Comparison of ENCODE assay signal across 1 cellular context in the genomic region with DNA sequence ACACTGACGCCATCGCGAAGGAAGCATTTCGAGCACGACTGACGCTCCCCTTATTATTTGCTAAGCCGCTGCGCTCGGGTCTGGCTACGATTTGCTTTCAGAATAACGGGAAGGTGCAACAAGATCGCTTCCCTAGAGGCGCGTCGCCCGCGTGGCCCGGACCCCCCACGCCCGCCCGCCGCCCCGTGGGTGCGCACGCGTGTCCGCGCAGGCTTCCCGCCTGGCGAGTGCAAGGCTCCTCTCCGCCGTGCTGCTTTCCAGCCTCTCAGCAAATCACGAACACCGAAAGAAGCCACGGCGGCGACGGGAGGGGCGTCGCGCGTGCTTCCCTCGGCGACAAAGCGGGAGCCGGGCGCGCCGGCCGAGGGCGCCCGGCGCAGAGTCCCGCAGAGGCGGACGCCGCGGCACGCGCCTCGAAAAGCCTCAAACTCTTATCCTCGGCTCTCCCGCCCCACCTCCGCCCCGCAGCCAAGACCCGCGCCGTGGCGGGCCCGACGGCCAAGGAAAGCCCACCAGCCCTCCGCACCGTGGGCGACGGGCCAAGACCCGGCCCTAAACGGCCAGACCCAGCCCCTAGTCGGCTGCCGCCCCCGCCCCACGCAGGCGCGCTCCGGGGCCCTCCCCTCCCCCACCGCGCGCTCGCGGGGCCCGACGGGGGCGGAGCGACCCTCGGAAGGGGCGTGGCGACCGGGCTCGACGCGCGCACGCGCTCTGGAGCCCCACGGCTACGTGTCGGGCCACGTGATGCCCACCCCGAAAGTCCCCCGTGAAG.
TF ChIP-seq lines count a peak whose summit lies in the region.

No MANE protein-coding gene starts in this region.

TF ChIP-seq in HEK293, 187 proteins besides CTCF, POLR2A, EP300 and RAD21 (continued from another document and continues in another):
- TF ChIP-seq, protein P1, sequence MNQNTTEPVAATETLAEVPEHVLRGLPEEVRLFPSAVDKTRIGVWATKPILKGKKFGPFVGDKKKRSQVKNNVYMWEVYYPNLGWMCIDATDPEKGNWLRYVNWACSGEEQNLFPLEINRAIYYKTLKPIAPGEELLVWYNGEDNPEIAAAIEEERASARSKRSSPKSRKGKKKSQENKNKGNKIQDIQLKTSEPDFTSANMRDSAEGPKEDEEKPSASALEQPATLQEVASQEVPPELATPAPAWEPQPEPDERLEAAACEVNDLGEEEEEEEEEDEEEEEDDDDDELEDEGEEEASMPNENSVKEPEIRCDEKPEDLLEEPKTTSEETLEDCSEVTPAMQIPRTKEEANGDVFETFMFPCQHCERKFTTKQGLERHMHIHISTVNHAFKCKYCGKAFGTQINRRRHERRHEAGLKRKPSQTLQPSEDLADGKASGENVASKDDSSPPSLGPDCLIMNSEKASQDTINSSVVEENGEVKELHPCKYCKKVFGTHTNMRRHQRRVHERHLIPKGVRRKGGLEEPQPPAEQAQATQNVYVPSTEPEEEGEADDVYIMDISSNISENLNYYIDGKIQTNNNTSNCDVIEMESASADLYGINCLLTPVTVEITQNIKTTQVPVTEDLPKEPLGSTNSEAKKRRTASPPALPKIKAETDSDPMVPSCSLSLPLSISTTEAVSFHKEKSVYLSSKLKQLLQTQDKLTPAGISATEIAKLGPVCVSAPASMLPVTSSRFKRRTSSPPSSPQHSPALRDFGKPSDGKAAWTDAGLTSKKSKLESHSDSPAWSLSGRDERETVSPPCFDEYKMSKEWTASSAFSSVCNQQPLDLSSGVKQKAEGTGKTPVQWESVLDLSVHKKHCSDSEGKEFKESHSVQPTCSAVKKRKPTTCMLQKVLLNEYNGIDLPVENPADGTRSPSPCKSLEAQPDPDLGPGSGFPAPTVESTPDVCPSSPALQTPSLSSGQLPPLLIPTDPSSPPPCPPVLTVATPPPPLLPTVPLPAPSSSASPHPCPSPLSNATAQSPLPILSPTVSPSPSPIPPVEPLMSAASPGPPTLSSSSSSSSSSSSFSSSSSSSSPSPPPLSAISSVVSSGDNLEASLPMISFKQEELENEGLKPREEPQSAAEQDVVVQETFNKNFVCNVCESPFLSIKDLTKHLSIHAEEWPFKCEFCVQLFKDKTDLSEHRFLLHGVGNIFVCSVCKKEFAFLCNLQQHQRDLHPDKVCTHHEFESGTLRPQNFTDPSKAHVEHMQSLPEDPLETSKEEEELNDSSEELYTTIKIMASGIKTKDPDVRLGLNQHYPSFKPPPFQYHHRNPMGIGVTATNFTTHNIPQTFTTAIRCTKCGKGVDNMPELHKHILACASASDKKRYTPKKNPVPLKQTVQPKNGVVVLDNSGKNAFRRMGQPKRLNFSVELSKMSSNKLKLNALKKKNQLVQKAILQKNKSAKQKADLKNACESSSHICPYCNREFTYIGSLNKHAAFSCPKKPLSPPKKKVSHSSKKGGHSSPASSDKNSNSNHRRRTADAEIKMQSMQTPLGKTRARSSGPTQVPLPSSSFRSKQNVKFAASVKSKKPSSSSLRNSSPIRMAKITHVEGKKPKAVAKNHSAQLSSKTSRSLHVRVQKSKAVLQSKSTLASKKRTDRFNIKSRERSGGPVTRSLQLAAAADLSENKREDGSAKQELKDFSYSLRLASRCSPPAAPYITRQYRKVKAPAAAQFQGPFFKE (tag by site-specific recombination; IDR thresholded peaks at IDR 0.05; ENCODE audit: borderline replicate concordance): no peak
- no peak for TF ChIP-seq ZBTB20 (tag by site-specific recombination; IDR thresholded peaks at IDR 0.05)
- no peak for TF ChIP-seq ZFP37 (tag by site-specific recombination; IDR thresholded peaks at IDR 0.05)
- TF ChIP-seq OSR2 (tag by site-specific recombination; IDR thresholded peaks at IDR 0.05): no peak
- TF ChIP-seq ZNF10 (tag by site-specific recombination; IDR thresholded peaks at IDR 0.05): no peak
- no peak for TF ChIP-seq ZNF155 (tag by site-specific recombination; IDR thresholded peaks at IDR 0.05)
- TF ChIP-seq ZNF174 (tag by site-specific recombination; IDR thresholded peaks at IDR 0.05): no peak
- TF ChIP-seq, protein P2, sequence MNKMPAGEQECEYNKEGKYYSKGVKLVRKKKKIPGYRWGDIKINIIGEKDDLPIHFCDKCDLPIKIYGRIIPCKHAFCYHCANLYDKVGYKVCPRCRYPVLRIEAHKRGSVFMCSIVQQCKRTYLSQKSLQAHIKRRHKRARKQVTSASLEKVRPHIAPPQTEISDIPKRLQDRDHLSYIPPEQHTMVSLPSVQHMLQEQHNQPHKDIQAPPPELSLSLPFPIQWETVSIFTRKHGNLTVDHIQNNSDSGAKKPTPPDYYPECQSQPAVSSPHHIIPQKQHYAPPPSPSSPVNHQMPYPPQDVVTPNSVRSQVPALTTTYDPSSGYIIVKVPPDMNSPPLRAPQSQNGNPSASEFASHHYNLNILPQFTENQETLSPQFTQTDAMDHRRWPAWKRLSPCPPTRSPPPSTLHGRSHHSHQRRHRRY (tag by site-specific recombination; IDR thresholded peaks at IDR 0.05): no peak
- TF ChIP-seq ZNF324 (tag by site-specific recombination; IDR thresholded peaks at IDR 0.05): no peak
- TF ChIP-seq ZNF791 (tag by site-specific recombination; IDR thresholded peaks at IDR 0.05): no peak
- TF ChIP-seq BCL11A (tag by site-specific recombination; IDR thresholded peaks at IDR 0.05; ENCODE audit: low read depth): no peak
- TF ChIP-seq, protein P3, sequence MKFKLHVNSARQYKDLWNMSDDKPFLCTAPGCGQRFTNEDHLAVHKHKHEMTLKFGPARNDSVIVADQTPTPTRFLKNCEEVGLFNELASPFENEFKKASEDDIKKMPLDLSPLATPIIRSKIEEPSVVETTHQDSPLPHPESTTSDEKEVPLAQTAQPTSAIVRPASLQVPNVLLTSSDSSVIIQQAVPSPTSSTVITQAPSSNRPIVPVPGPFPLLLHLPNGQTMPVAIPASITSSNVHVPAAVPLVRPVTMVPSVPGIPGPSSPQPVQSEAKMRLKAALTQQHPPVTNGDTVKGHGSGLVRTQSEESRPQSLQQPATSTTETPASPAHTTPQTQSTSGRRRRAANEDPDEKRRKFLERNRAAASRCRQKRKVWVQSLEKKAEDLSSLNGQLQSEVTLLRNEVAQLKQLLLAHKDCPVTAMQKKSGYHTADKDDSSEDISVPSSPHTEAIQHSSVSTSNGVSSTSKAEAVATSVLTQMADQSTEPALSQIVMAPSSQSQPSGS (tag by site-specific recombination; IDR thresholded peaks at IDR 0.05; ENCODE audit: low read depth): no peak; the same call in 1 of the 2 replicates
- no peak for TF ChIP-seq ZNF138 (tag by site-specific recombination; IDR thresholded peaks at IDR 0.05; ENCODE audit: borderline replicate concordance)
- TF ChIP-seq, protein P4, sequence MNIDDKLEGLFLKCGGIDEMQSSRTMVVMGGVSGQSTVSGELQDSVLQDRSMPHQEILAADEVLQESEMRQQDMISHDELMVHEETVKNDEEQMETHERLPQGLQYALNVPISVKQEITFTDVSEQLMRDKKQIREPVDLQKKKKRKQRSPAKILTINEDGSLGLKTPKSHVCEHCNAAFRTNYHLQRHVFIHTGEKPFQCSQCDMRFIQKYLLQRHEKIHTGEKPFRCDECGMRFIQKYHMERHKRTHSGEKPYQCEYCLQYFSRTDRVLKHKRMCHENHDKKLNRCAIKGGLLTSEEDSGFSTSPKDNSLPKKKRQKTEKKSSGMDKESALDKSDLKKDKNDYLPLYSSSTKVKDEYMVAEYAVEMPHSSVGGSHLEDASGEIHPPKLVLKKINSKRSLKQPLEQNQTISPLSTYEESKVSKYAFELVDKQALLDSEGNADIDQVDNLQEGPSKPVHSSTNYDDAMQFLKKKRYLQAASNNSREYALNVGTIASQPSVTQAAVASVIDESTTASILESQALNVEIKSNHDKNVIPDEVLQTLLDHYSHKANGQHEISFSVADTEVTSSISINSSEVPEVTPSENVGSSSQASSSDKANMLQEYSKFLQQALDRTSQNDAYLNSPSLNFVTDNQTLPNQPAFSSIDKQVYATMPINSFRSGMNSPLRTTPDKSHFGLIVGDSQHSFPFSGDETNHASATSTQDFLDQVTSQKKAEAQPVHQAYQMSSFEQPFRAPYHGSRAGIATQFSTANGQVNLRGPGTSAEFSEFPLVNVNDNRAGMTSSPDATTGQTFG (tag by site-specific recombination; IDR thresholded peaks at IDR 0.05; ENCODE audit: borderline replicate concordance): no peak
- no peak for TF ChIP-seq IKZF3 (tag by site-specific recombination; IDR thresholded peaks at IDR 0.05)
- no peak for TF ChIP-seq ZNF311 (tag by site-specific recombination; IDR thresholded peaks at IDR 0.05; ENCODE audit: borderline replicate concordance)
- TF ChIP-seq ZIC2 (tag by site-specific recombination; IDR thresholded peaks at IDR 0.05): no peak
- no peak for TF ChIP-seq ZNF404 (tag by site-specific recombination; IDR thresholded peaks at IDR 0.05)
- no peak for TF ChIP-seq ZNF223 (tag by site-specific recombination; IDR thresholded peaks at IDR 0.05)
- no peak for TF ChIP-seq ZNF169 (tag by site-specific recombination; IDR thresholded peaks at IDR 0.05)
- no peak for TF ChIP-seq ZNF571 (tag by site-specific recombination; IDR thresholded peaks at IDR 0.05)
- no peak for TF ChIP-seq MYNN (tag by site-specific recombination; IDR thresholded peaks at IDR 0.05; ENCODE audit: borderline replicate concordance)
- no peak for TF ChIP-seq ZNF19 (tag by site-specific recombination; IDR thresholded peaks at IDR 0.05; ENCODE audit: low read depth)
- no peak for TF ChIP-seq ZNF624 (tag by site-specific recombination; IDR thresholded peaks at IDR 0.05)
- TF ChIP-seq, protein P5, sequence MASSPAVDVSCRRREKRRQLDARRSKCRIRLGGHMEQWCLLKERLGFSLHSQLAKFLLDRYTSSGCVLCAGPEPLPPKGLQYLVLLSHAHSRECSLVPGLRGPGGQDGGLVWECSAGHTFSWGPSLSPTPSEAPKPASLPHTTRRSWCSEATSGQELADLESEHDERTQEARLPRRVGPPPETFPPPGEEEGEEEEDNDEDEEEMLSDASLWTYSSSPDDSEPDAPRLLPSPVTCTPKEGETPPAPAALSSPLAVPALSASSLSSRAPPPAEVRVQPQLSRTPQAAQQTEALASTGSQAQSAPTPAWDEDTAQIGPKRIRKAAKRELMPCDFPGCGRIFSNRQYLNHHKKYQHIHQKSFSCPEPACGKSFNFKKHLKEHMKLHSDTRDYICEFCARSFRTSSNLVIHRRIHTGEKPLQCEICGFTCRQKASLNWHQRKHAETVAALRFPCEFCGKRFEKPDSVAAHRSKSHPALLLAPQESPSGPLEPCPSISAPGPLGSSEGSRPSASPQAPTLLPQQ (tag by site-specific recombination; IDR thresholded peaks at IDR 0.05): peak; percentile 49; the same call in 1 of the 2 replicates
- no peak for TF ChIP-seq SP7 (tag by site-specific recombination; IDR thresholded peaks at IDR 0.05)
- TF ChIP-seq, protein P6, sequence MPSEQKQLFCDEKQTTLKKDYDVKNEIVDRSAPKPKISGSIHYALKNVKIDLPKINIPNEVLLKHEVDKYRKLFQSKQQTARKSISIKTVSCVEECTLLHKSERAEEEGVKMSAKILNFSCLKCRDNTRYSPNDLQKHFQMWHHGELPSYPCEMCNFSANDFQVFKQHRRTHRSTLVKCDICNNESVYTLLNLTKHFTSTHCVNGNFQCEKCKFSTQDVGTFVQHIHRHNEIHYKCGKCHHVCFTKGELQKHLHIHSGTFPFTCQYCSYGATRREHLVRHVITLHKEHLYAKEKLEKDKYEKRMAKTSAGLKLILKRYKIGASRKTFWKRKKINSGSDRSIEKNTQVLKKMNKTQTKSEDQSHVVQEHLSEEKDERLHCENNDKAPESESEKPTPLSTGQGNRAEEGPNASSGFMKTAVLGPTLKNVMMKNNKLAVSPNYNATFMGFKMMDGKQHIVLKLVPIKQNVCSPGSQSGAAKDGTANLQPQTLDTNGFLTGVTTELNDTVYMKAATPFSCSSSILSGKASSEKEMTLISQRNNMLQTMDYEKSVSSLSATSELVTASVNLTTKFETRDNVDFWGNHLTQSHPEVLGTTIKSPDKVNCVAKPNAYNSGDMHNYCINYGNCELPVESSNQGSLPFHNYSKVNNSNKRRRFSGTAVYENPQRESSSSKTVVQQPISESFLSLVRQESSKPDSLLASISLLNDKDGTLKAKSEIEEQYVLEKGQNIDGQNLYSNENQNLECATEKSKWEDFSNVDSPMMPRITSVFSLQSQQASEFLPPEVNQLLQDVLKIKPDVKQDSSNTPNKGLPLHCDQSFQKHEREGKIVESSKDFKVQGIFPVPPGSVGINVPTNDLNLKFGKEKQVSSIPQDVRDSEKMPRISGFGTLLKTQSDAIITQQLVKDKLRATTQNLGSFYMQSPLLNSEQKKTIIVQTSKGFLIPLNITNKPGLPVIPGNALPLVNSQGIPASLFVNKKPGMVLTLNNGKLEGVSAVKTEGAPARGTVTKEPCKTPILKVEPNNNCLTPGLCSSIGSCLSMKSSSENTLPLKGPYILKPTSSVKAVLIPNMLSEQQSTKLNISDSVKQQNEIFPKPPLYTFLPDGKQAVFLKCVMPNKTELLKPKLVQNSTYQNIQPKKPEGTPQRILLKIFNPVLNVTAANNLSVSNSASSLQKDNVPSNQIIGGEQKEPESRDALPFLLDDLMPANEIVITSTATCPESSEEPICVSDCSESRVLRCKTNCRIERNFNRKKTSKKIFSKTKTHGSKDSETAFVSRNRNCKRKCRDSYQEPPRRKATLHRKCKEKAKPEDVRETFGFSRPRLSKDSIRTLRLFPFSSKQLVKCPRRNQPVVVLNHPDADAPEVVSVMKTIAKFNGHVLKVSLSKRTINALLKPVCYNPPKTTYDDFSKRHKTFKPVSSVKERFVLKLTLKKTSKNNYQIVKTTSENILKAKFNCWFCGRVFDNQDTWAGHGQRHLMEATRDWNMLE (tag by site-specific recombination; conservative IDR thresholded peaks at IDR 0.05; ENCODE audit: low read depth): no peak
- no peak for TF ChIP-seq ZNF132 (tag by site-specific recombination; IDR thresholded peaks at IDR 0.05; ENCODE audit: borderline replicate concordance)
- TF ChIP-seq KLF1 (tag by site-specific recombination; IDR thresholded peaks at IDR 0.05): peak; percentile 38; the same call in 1 of the 2 replicates
- TF ChIP-seq ZNF248 (tag by site-specific recombination; IDR thresholded peaks at IDR 0.05): no peak
- TF ChIP-seq, protein P7, sequence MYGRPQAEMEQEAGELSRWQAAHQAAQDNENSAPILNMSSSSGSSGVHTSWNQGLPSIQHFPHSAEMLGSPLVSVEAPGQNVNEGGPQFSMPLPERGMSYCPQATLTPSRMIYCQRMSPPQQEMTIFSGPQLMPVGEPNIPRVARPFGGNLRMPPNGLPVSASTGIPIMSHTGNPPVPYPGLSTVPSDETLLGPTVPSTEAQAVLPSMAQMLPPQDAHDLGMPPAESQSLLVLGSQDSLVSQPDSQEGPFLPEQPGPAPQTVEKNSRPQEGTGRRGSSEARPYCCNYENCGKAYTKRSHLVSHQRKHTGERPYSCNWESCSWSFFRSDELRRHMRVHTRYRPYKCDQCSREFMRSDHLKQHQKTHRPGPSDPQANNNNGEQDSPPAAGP (tag by site-specific recombination; IDR thresholded peaks at IDR 0.05): no peak
- no peak for TF ChIP-seq ZNF157 (tag by site-specific recombination; IDR thresholded peaks at IDR 0.05)
- TF ChIP-seq ZNF221 (tag by site-specific recombination; IDR thresholded peaks at IDR 0.05; ENCODE audit: borderline replicate concordance): no peak
- no peak for TF ChIP-seq ZNF585B (tag by site-specific recombination; IDR thresholded peaks at IDR 0.05)
- TF ChIP-seq ZBTB21 (tag by site-specific recombination; IDR thresholded peaks at IDR 0.05): 0 out of 2 replicates have a peak, but pooled peaks have one; percentile 16
- no peak for TF ChIP-seq ZNF555 (tag by site-specific recombination; conservative IDR thresholded peaks at IDR 0.05)
- no peak for TF ChIP-seq HOXC10 (CRISPR knock-in tag; IDR thresholded peaks at IDR 0.05)
- TF ChIP-seq ZNF529 (tag by site-specific recombination; IDR thresholded peaks at IDR 0.05; ENCODE audit: insufficient replicate concordance): no peak
- no peak for TF ChIP-seq ZNF701 (tag by site-specific recombination; IDR thresholded peaks at IDR 0.05)
- TF ChIP-seq ZNF664 (tag by site-specific recombination; IDR thresholded peaks at IDR 0.05): no peak
- no peak; the same call in 1 of the 2 replicates for TF ChIP-seq MEIS1 (CRISPR knock-in tag; IDR thresholded peaks at IDR 0.05; ENCODE audit: borderline replicate concordance)
